Comparison of ENCODE assay signal across 21 cellular contexts in the genomic region with DNA sequence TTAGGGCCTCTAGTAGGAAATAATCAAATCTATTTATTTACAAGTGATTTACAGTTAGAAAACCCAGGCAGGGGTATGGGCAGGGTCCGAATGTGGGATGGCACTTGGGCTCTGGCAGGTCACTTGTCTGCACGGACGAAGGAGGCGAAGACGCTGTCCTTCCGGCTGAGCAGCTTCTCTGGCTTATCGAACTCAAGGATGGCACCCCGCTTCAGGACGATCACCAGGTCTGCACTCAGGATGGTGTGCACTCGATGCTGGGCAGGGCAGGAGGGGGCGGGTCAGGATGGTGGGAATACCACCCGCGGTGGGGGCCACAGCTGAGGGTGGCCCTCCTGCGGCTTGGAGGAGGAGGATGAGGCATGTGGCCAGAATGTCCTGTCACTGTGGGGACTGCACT. TPM values are rescaled to one million over a fixed set of nuclear protein-coding genes. Genes with fewer than 3 reads are reported as not detected.
A peak's percentile ranks its signal among the peaks of the same experiment; 100 is the strongest.
DNase-seq lines count a peak whose midpoint lies in the region; ATAC-seq and TF ChIP-seq lines count a peak whose summit lies in the region.
"Had no signal": no experiment of that assay in that cellular context is flagged by ENCODE, and none has a peak within 500 bp of the region (broad histone marks: within the 10 kb centered on the region; RNA-seq: fewer than 3 reads in every experiment).

No MANE protein-coding gene starts in this region.

- H3K36me3 ChIP-seq in SK-N-SH (replicated peaks in 1 of 2; ENCODE audit: control insufficient read depth in 1 of 2, insufficient read depth in 2 of 2, low read length in 1 of 2) (no peaks in the 10 kb centered on the region), endodermal cell (ENCODE audit: control insufficient read depth, insufficient read depth, low read length) (no peaks in the 10 kb centered on the region)
- H3K36me3 ChIP-seq: BE2C; BLaER1 treated with 17β-estradiol and CSF1 and Interleukin-3, amounts not matched to agents 10 nM and 100 nM had no signal

- H3F3A ChIP-seq in SK-N-SH (replicated peaks; ENCODE audit: insufficient read depth), result no peaks in the 10 kb centered on the region

- H2AFZ ChIP-seq in SK-N-SH (ENCODE audit: low read depth), result no peak overlapping the region
- H2AFZ ChIP-seq: GM23338 had no signal

- CTCF ChIA-PET in SK-N-SH (lab: Yijun Ruan, JAX), result interaction anchor here (2.5 to 18.5 kb wide), 2 partner anchors 9 to 120 kb away, joined by 16 to 1101 read pairs; no protein-coding TSS in a partner anchor

- H3K4me3 ChIP-seq in SK-N-SH (ENCODE audit: low read depth in 2 of 2, low read length in 1 of 2) (no peak overlapping the region), endodermal cell (ENCODE audit: low read length) (no peak overlapping the region)
- H3K4me3 ChIP-seq: BLaER1 treated with 17β-estradiol and CSF1 and Interleukin-3, amounts not matched to agents 10 nM and 100 nM; GM23338 had no signal

- H3K27ac ChIP-seq in SK-N-SH (ENCODE audit: low read depth in 2 of 2, low read length in 1 of 2) (no peak overlapping the region), endodermal cell (ENCODE audit: low read depth, low read length) (no peak overlapping the region)
- H3K27ac ChIP-seq: 22Rv1; BLaER1 treated with 17β-estradiol and CSF1 and Interleukin-3, amounts not matched to agents 10 nM and 100 nM had no signal

- TF ChIP-seq EP300 in SK-N-SH (IDR thresholded peaks at IDR 0.05; ENCODE audit: borderline replicate concordance in 1 of 2, low read depth in 1 of 2, low read length in 1 of 2), result no peak

- peaks cover 41% of the 10 kb centered on the region for H3K27me3 Mint-ChIP-seq in endodermal cell (ENCODE audit: insufficient read depth)
- H3K27me3 Mint-ChIP-seq: CD4-positive, alpha-beta T cell; CD8-positive, alpha-beta memory T cell had no signal

- H4K20me1 ChIP-seq in SK-N-SH (ENCODE audit: insufficient read depth), result no peaks in the 10 kb centered on the region

- no peaks in the 10 kb centered on the region for H3K4me1 Mint-ChIP-seq in endodermal cell

- intact Hi-C loops in posterior vena cava (cut with DNase I), result no loop called here

- H3K27me3 ChIP-seq in SK-N-SH (ENCODE audit: insufficient read depth), result peaks cover 15% of the 10 kb centered on the region
- H3K27me3 ChIP-seq in endodermal cell (ENCODE audit: control insufficient read depth, insufficient read depth, low read length, poor library complexity, severe bottlenecking), result peaks cover 30% of the 10 kb centered on the region
- H3K27me3 ChIP-seq: BE2C had no signal

- DNase-seq in SK-N-SH (peak; percentile 6), endodermal cell (peak; percentile 34), posterior vena cava (ENCODE audit: low spot score) (peak; percentile 78), activated gamma-delta T cell treated with Interleukin-2 at 50 U/mL for 16 hours (no peak), Ammon's horn (ENCODE audit: low spot score) (no peak)
- DNase-seq: BE2C; CD4-positive, alpha-beta T cell; CD8-positive, alpha-beta memory T cell; DMS 273 treated with DMSO at 0.1 percent for 48 hours; DMS79; EL; GDM1; HCEC 1CT had no signal

- no peaks in the 10 kb centered on the region for H3K9me2 ChIP-seq in SK-N-SH

- H3K4me2 ChIP-seq in SK-N-SH, result no peak overlapping the region
- H3K4me2 ChIP-seq: GM23338 had no signal

- no peaks in the 10 kb centered on the region for H3K36me3 Mint-ChIP-seq in endodermal cell (ENCODE audit: low read depth)
- H3K36me3 Mint-ChIP-seq: CD8-positive, alpha-beta memory T cell had no signal

- no peak overlapping the region for H3K27ac Mint-ChIP-seq in endodermal cell
- H3K27ac Mint-ChIP-seq: CD4-positive, alpha-beta T cell; CD8-positive, alpha-beta memory T cell; GM23338 had no signal

- ATAC-seq in SK-N-SH treated with all-trans-retinoic acid at 6 μM for 48 hours (no peak), GM18909 (IDR thresholded peaks at IDR 0.05; ENCODE audit: poor library complexity, unreplicated experiment) (no peak), GM18868 (IDR thresholded peaks at IDR 0.05; ENCODE audit: unreplicated experiment) (no peak)
- ATAC-seq: GM23338 had no signal

- H3K9ac ChIP-seq in SK-N-SH, result no peak overlapping the region
- no peak overlapping the region for H3K9ac ChIP-seq in endodermal cell (ENCODE audit: extremely low read depth, low read length, poor library complexity, severe bottlenecking)
- H3K9ac ChIP-seq: BLaER1 treated with 17β-estradiol and CSF1 and Interleukin-3, amounts not matched to agents 10 nM and 100 nM had no signal

- H3K4me3 Mint-ChIP-seq in endodermal cell, result no peak overlapping the region
- H3K4me3 Mint-ChIP-seq: CD14-positive monocyte; CD4-positive, alpha-beta T cell; GM23338 had no signal

- TF ChIP-seq RAD21 in SK-N-SH (IDR thresholded peaks at IDR 0.05; ENCODE audit: low read length), result no peak

- H3K4me1 ChIP-seq in SK-N-SH (ENCODE audit: control insufficient read depth in 1 of 2, insufficient read depth in 2 of 2, low read depth in 1 of 2, low read length in 1 of 2) (peaks cover 0 to 4% of the 10 kb centered on the region in 2 experiments; a peak in 1 of 4 replicates), endodermal cell (ENCODE audit: control insufficient read depth, insufficient read depth, low read length) (no peaks in the 10 kb centered on the region)
- H3K4me1 ChIP-seq: BE2C had no signal

- 82% methylated on average over 14 of the region's 14 CpGs for WGBS in SK-N-SH (ENCODE audit: low lambda C conversion rate)
- 91 to 95% methylated on average over 4 to 14 of the region's 14 CpGs for WGBS in endodermal cell (ENCODE audit: insufficient coverage in 1 of 2, insufficient read length in 1 of 2), 2 experiments

- no peaks in the 10 kb centered on the region for H3K79me2 ChIP-seq in SK-N-SH (ENCODE audit: insufficient read depth)

- POLR2A ChIA-PET in SK-N-SH (lab: Yijun Ruan, JAX), result no interaction called here

- no peaks in the 10 kb centered on the region for H3K9me3 Mint-ChIP-seq in endodermal cell
- H3K9me3 Mint-ChIP-seq: CD14-positive monocyte; CD4-positive, alpha-beta T cell; CD8-positive, alpha-beta memory T cell; GM23338 had no signal

- TF ChIP-seq CTCF in SK-N-SH (IDR thresholded peaks at IDR 0.05), result no peak
- no peak for TF ChIP-seq CTCF in endodermal cell (conservative IDR thresholded peaks at IDR 0.05)

- H3K9me3 ChIP-seq in SK-N-SH (no peaks in the 10 kb centered on the region), endodermal cell (ENCODE audit: control insufficient read depth, low read length) (no peaks in the 10 kb centered on the region)
- H3K9me3 ChIP-seq: BE2C; BLaER1 treated with 17β-estradiol and CSF1 and Interleukin-3, amounts not matched to agents 10 nM and 100 nM had no signal

TF ChIP-seq in SK-N-SH, 30 proteins besides CTCF, POLR2A, EP300 and RAD21 (continues in another document):
- TF ChIP-seq GATA2 (CRISPR knock-in tag; IDR thresholded peaks at IDR 0.05), result no peak
- TF ChIP-seq, protein P1, sequence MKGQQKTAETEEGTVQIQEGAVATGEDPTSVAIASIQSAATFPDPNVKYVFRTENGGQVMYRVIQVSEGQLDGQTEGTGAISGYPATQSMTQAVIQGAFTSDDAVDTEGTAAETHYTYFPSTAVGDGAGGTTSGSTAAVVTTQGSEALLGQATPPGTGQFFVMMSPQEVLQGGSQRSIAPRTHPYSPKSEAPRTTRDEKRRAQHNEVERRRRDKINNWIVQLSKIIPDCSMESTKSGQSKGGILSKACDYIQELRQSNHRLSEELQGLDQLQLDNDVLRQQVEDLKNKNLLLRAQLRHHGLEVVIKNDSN (IDR thresholded peaks at IDR 0.05; ENCODE audit: borderline replicate concordance, low read depth), result no peak
- TF ChIP-seq, protein P2, sequence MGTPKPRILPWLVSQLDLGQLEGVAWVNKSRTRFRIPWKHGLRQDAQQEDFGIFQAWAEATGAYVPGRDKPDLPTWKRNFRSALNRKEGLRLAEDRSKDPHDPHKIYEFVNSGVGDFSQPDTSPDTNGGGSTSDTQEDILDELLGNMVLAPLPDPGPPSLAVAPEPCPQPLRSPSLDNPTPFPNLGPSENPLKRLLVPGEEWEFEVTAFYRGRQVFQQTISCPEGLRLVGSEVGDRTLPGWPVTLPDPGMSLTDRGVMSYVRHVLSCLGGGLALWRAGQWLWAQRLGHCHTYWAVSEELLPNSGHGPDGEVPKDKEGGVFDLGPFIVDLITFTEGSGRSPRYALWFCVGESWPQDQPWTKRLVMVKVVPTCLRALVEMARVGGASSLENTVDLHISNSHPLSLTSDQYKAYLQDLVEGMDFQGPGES (IDR thresholded peaks at IDR 0.05; ENCODE audit: low read depth, low read length), result no peak
- no peak for TF ChIP-seq CHD2 (IDR thresholded peaks at IDR 0.05; ENCODE audit: low read length, partially characterized antibody)

TF ChIP-seq in SK-N-SH treated with all-trans-retinoic acid at 6 μM for 48 hours, 23 proteins besides CTCF, POLR2A, EP300 and RAD21 (continues in another document):
- no peak for TF ChIP-seq ZC3H10 (CRISPR knock-in tag; IDR thresholded peaks at IDR 0.05)
- TF ChIP-seq ZNF8 (CRISPR knock-in tag; IDR thresholded peaks at IDR 0.05), result no peak
- TF ChIP-seq ESRRG (CRISPR knock-in tag; IDR thresholded peaks at IDR 0.05), result no peak
- no peak for TF ChIP-seq OSR1 (CRISPR knock-in tag; IDR thresholded peaks at IDR 0.05)
- no peak for TF ChIP-seq TOX (CRISPR knock-in tag; IDR thresholded peaks at IDR 0.05; ENCODE audit: borderline replicate concordance)
- TF ChIP-seq ZNF70 (CRISPR knock-in tag; IDR thresholded peaks at IDR 0.05), result no peak
- TF ChIP-seq GLIS3 (CRISPR knock-in tag; IDR thresholded peaks at IDR 0.05), result no peak
- TF ChIP-seq ZFP3 (CRISPR knock-in tag; IDR thresholded peaks at IDR 0.05), result no peak

RNA-seq across cellular contexts. Expression of a gene that starts 4.4 kb away (rescaled TPM):
- 0.13 and 0.23 TPM in 2 replicates for polyA plus RNA-seq in SK-N-SH (2012; rRNA removed)
- 0.09 and 0.22 TPM in 2 replicates for polyA plus RNA-seq in SK-N-SH (2012; cell fraction: cytosol; rRNA removed)
- 0.23 and 0.35 TPM in 2 replicates for polyA plus RNA-seq in SK-N-SH (2012; cell fraction: nucleus; rRNA removed)
- total RNA-seq in endodermal cell, result 1 to 10 TPM; 2.2 to 5.3 TPM
- polyA plus RNA-seq in endodermal cell (2013, experiment 1 of 2), result 3.6 TPM
- polyA plus RNA-seq in endodermal cell (2013, experiment 2 of 2), result 3.0 TPM
- total RNA-seq in posterior vena cava, result 1 to 10 TPM in 1 of 2 donors, under 1 TPM in 1; 0.56 to 1.3 TPM
- polyA plus RNA-seq: AG04450, CD14-positive monocyte had no signal

RNA-seq across cellular contexts. Expression of a gene that starts 41.3 kb away (rescaled TPM):
- polyA plus RNA-seq in SK-N-SH (2012; rRNA removed), result 0.67 and 1.2 TPM in 2 replicates
- 0.41 and 0.52 TPM in 2 replicates for polyA plus RNA-seq in SK-N-SH (2012; cell fraction: cytosol; rRNA removed)
- polyA plus RNA-seq in SK-N-SH (2012; cell fraction: nucleus; rRNA removed), result 2.1 and 3.6 TPM in 2 replicates
- under 1 TPM; 0.31 to 0.62 TPM for total RNA-seq in endodermal cell
- 3.0 TPM for polyA plus RNA-seq in endodermal cell (2013, experiment 1 of 2)
- 3.0 TPM for polyA plus RNA-seq in endodermal cell (2013, experiment 2 of 2)
- 1 to 10 TPM; 2.5 to 2.9 TPM for total RNA-seq in posterior vena cava

Comparison
In these comparisons a context has a peak if more than half of its experiments do, and no peak if none do; other contexts are left out.
1. DNase-seq: peak in SK-N-SH (single experiment), endodermal cell (single experiment) and posterior vena cava (single experiment); none in activated gamma-delta T cell treated with Interleukin-2 at 50 U/mL for 16 hours (single experiment) and Ammon's horn (single experiment).